17 cellular contexts compared by ENCODE assay signal in genomic region chr11:109914038-109914437, GRCh38.
DNase-seq lines count a peak whose midpoint lies in the region; ATAC-seq and TF ChIP-seq lines count a peak whose summit lies in the region.
"Had no signal": no experiment of that assay in that cellular context is flagged by ENCODE, and none has a peak within 500 bp of the region (broad histone marks: within the 10 kb centered on the region; RNA-seq: fewer than 3 reads in every experiment).

No MANE protein-coding gene starts in this region.

- DNase-seq in NCI-H526 (lab: John Stamatoyannopoulos, UW) = peak; percentile 17 to 55
- no peak for DNase-seq in NCI-H526 treated with DMSO at 0.1 percent for 48 hours (lab: John Stamatoyannopoulos, UW)
- DNase-seq in RWPE1 (ENCODE audit: low spot score) = peak; percentile 37
- peak; percentile 29 for DNase-seq in iPS-NIHi11 (ENCODE audit: low spot score)
- no peak for DNase-seq in smooth muscle cell (lab: John Stamatoyannopoulos, UW; ENCODE audit: unreplicated experiment)
- no peak for DNase-seq in activated naive CD4-positive, alpha-beta T cell (lab: John Stamatoyannopoulos, UW)
- DNase-seq in stimulated activated CD8-positive, alpha-beta memory T cell treated with anti-CD3 and anti-CD28 coated beads, Interleukin-4, amount 100 ng/mL, for 48 hours = no peak
- DNase-seq: activated CD4-positive, CD25-positive, alpha-beta regulatory T cell treated with anti-CD3 and anti-CD28 coated beads, Interleukin-2, amount 50 U/mL, for 72 hours; C1 segment of cervical spinal cord; dorsolateral prefrontal cortex; NCI-H187; NCI-H524; thyroid gland had no signal

- H3K36me3 ChIP-seq in smooth muscle cell (ENCODE audit: low read depth) = no peaks in the 10 kb centered on the region
- H3K36me3 ChIP-seq: SJSA1, thyroid gland had no signal

- H4K20me1 ChIP-seq in smooth muscle cell (ENCODE audit: low read depth) = no peaks in the 10 kb centered on the region

- no peaks in the 10 kb centered on the region for H3K9me3 ChIP-seq in smooth muscle cell (replicated peaks; ENCODE audit: low read depth)
- H3K9me3 ChIP-seq: A549, SJSA1, thyroid gland had no signal

- ATAC-seq in HG02852 (IDR thresholded peaks at IDR 0.05; ENCODE audit: unreplicated experiment) = no peak
- ATAC-seq: A549; stimulated activated effector memory CD8-positive, alpha-beta T cell treated with anti-CD3 and anti-CD28 coated beads, Interleukin-12 subunit alpha, Interleukin-12 subunit beta, amount 100 ng/mL, for 72 hours had no signal

- TF ChIP-seq CTCF in RWPE1 (conservative IDR thresholded peaks at IDR 0.05; ENCODE audit: low read depth) = no peak
- no peak for TF ChIP-seq CTCF in smooth muscle cell (IDR thresholded peaks at IDR 0.05; ENCODE audit: borderline replicate concordance, insufficient read depth, poor library complexity, severe bottlenecking)

- no peak overlapping the region for H2AFZ ChIP-seq in smooth muscle cell (ENCODE audit: low read depth)

- no peak overlapping the region for H3K4me2 ChIP-seq in smooth muscle cell
- H3K4me2 ChIP-seq: A549 had no signal

- no peaks in the 10 kb centered on the region for H3K79me2 ChIP-seq in smooth muscle cell (ENCODE audit: low read depth)

- H3K4me3 ChIP-seq in smooth muscle cell = no peak overlapping the region
- H3K4me3 ChIP-seq: A549, dorsolateral prefrontal cortex, SJSA1, thyroid gland had no signal

- POLR2A ChIA-PET in RWPE1 (lab: Yijun Ruan, JAX; ENCODE audit: low non-redundant PET) = no interaction called here

- H3F3A ChIP-seq in smooth muscle cell (ENCODE audit: low read depth) = no peaks in the 10 kb centered on the region

- H3K27ac ChIP-seq in RWPE1 (no peak overlapping the region), smooth muscle cell (ENCODE audit: low read depth) (peak overlapping the region; percentile 51)
- H3K27ac ChIP-seq: A549, dorsolateral prefrontal cortex, SJSA1, thyroid gland had no signal

- no peak overlapping the region for H3K9ac ChIP-seq in smooth muscle cell (ENCODE audit: low read depth)

- 72% methylated on average over 4 of the region's 4 CpGs for WGBS in smooth muscle cell (ENCODE audit: low lambda C conversion rate)

- no peaks in the 10 kb centered on the region for H3K4me1 ChIP-seq in smooth muscle cell (ENCODE audit: low read depth)
- H3K4me1 ChIP-seq: SJSA1, thyroid gland had no signal

- CTCF ChIA-PET in RWPE1 (lab: Yijun Ruan, JAX) = interaction anchor here (0.5 to 1.0 kb wide), 4 partner anchors 25 to 1544 kb away, joined by 3 to 4 read pairs (median 4); no protein-coding TSS in a partner anchor

- no peaks in the 10 kb centered on the region for H3K27me3 ChIP-seq in smooth muscle cell (ENCODE audit: low read depth)
- H3K27me3 ChIP-seq: dorsolateral prefrontal cortex, SJSA1, thyroid gland had no signal

Comparison
In these comparisons a context has a peak if more than half of its experiments do, and no peak if none do; other contexts are left out.
1. DNase-seq: peak in NCI-H526 (2 of 2), RWPE1 (single experiment) and iPS-NIHi11 (single experiment); none in NCI-H526 treated with DMSO at 0.1 percent for 48 hours (single experiment), smooth muscle cell (single experiment), activated naive CD4-positive, alpha-beta T cell (0 of 4) and stimulated activated CD8-positive, alpha-beta memory T cell treated with anti-CD3 and anti-CD28 coated beads, Interleukin-4, amount 100 ng/mL, for 48 hours (single experiment).